ENCODE assay signal across 8 cellular contexts in the genomic region with DNA sequence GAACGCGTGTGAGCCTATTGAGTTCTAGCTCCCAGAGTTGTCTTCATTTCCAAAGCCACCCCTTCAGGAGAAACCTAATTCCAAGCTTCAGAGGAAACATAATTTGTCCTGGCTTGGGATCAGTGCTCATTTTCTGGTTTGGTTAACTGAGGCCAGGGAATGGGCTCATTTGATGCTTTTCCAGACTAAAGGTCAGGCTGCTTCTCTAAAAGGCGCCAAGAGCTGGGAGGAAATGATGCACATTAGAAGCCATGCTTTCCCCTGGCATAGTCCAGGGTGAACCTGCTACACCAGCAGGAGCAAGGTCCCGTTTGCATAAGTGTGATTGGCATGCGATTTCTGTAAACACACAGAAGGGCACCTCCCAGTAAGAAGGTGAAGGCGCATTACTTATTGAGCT.
"Had no signal": no experiment of that assay in that cellular context is flagged by ENCODE, and none has a peak within 500 bp of the region (broad histone marks: within the 10 kb centered on the region; RNA-seq: fewer than 3 reads in every experiment).

No MANE protein-coding gene starts in this region.

- FAIRE-seq: H1, H54, HTR-8/SVneo, K562 had no signal

- H3K27ac Mint-ChIP-seq: GM23338, HFFc6 had no signal

- DNase-seq: HFFc6, IMR-90 had no signal

- H3K4me1 ChIP-seq: HAP-1 had no signal

- H3K4me2 ChIP-seq: GM23338 had no signal

- H3K9me3 ChIP-seq: HAP-1 had no signal

- H2AFZ ChIP-seq: GM23338 had no signal

- H3K4me3 ChIP-seq: GM23338, HAP-1, K562 had no signal

- H3K36me3 ChIP-seq: HAP-1 had no signal

- H3K4me3 Mint-ChIP-seq: GM23338, HFFc6 had no signal

- H3K4me1 Mint-ChIP-seq: GM23338 had no signal
